9 cellular contexts compared by ENCODE assay signal in the genomic region with DNA sequence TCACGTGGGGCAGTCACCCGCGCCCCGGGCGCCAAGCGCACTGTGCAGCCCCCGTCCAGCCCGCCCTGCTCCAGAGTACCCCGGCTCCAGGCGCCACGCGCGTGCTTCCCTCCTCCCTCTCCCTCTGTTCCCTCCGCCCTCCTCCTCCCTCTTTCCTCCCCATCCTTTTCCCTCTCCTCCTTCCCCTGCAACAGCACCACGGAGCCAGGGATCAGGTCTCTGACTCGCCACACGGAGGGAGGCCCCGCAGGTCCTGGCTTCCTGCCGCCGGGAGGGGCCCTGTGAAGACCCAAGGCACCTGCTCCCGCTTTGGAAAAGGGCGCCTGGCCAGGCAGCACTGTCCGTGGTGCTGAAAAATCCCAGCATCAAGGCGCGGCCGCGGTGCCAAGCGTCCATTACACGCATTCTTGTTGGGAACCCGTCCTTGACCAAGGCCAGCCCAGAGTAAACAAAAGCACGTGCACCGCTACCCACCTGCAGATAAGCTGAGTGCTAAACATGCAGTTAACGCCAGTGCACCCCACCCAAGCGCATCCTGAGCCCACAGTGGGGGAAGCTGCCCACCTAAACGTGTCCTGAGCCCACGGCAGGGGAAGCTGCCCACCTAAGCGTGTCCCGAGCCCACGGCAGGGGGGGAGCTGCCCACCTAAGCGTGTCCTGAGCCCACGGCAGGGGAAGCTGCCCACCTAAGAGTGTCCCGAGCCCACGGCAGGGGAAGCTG. TPM values are rescaled to one million over a fixed set of nuclear protein-coding genes. Genes with fewer than 3 reads are reported as not detected.
DNase-seq lines count a peak whose midpoint lies in the region; ATAC-seq and TF ChIP-seq lines count a peak whose summit lies in the region.
"Had no signal": no experiment of that assay in that cellular context is flagged by ENCODE, and none has a peak within 500 bp of the region (broad histone marks: within the 10 kb centered on the region; RNA-seq: fewer than 3 reads in every experiment).

No MANE protein-coding gene starts in this region.

- peaks cover 6% of the 10 kb centered on the region for H3K27me3 Mint-ChIP-seq in activated CD4-positive, alpha-beta T cell treated with anti-CD3 and anti-CD28 coated beads, Interleukin-2, amount 10 ng/mL, durations not matched to agents 24 days and 14 days
- peaks cover 4% of the 10 kb centered on the region for H3K27me3 Mint-ChIP-seq in endothelial cell (ENCODE audit: unreplicated experiment)
- H3K27me3 Mint-ChIP-seq: CD4-positive, CD25-positive, alpha-beta regulatory T cell had no signal

- H3K4me3 ChIP-seq in retinal pigment epithelial cell (ENCODE audit: low read length): no peak overlapping the region

- no peak overlapping the region for H3K27ac Mint-ChIP-seq in activated CD4-positive, alpha-beta T cell treated with anti-CD3 and anti-CD28 coated beads, Interleukin-2, amount 10 ng/mL, durations not matched to agents 24 days and 14 days
- no peak overlapping the region for H3K27ac Mint-ChIP-seq in endothelial cell (ENCODE audit: unreplicated experiment)
- H3K27ac Mint-ChIP-seq: CD4-positive, CD25-positive, alpha-beta regulatory T cell had no signal

- H3K4me3 Mint-ChIP-seq in activated CD4-positive, alpha-beta T cell treated with anti-CD3 and anti-CD28 coated beads, Interleukin-2, amount 10 ng/mL, durations not matched to agents 24 days and 14 days: no peak overlapping the region
- H3K4me3 Mint-ChIP-seq in endothelial cell (ENCODE audit: unreplicated experiment): no peak overlapping the region
- H3K4me3 Mint-ChIP-seq: CD4-positive, CD25-positive, alpha-beta regulatory T cell had no signal

- TF ChIP-seq CTCF in endothelial cell (IDR thresholded peaks at IDR 0.05; ENCODE audit: unreplicated experiment) (no peak), retinal pigment epithelial cell (conservative IDR thresholded peaks at IDR 0.05; ENCODE audit: low read depth, low read length) (no peak)

- intact Hi-C loops in activated CD4-positive, alpha-beta T cell treated with anti-CD3 and anti-CD28 coated beads, Interleukin-2, amount 10 ng/mL, durations not matched to agents 24 days and 14 days (cut with micrococcal nuclease): no loop called here

- H3K36me3 Mint-ChIP-seq in activated CD4-positive, alpha-beta T cell treated with anti-CD3 and anti-CD28 coated beads, Interleukin-2, amount 10 ng/mL, durations not matched to agents 24 days and 14 days (ENCODE audit: low read depth): no peaks in the 10 kb centered on the region
- no peaks in the 10 kb centered on the region for H3K36me3 Mint-ChIP-seq in endothelial cell (ENCODE audit: low read depth, unreplicated experiment)
- H3K36me3 Mint-ChIP-seq: CD4-positive, CD25-positive, alpha-beta regulatory T cell had no signal

- H3K9me3 Mint-ChIP-seq in activated CD4-positive, alpha-beta T cell treated with anti-CD3 and anti-CD28 coated beads, Interleukin-2, amount 10 ng/mL, durations not matched to agents 24 days and 14 days: no peaks in the 10 kb centered on the region
- no peaks in the 10 kb centered on the region for H3K9me3 Mint-ChIP-seq in endothelial cell (ENCODE audit: unreplicated experiment)
- H3K9me3 Mint-ChIP-seq: CD4-positive, CD25-positive, alpha-beta regulatory T cell had no signal

- DNase-seq in activated CD4-positive, alpha-beta T cell treated with anti-CD3 and anti-CD28 coated beads, Interleukin-2, amount 10 ng/mL, durations not matched to agents 24 days and 14 days: peak; percentile 78
- DNase-seq in activated CD4-positive, alpha-beta T cell treated with anti-CD3 and anti-CD28 coated beads for 4 hours: no peak
- DNase-seq in NCI-H748 treated with DMSO at 0.1 percent for 48 hours (lab: John Stamatoyannopoulos, UW) (peak; percentile 45), endothelial cell (ENCODE audit: low spot score) (peak; percentile 76), retinal pigment epithelial cell (ENCODE audit: low read depth) (peak; percentile 2), SK-N-DZ (ENCODE audit: low spot score) (no peak)
- DNase-seq: CD4-positive, CD25-positive, alpha-beta regulatory T cell had no signal

- ATAC-seq in HG02885 (IDR thresholded peaks at IDR 0.05; ENCODE audit: poor library complexity, unreplicated experiment): no peak
- no peak for ATAC-seq in HG03432 (IDR thresholded peaks at IDR 0.05; ENCODE audit: unreplicated experiment)

- H3K4me1 Mint-ChIP-seq in activated CD4-positive, alpha-beta T cell treated with anti-CD3 and anti-CD28 coated beads, Interleukin-2, amount 10 ng/mL, durations not matched to agents 24 days and 14 days: no peaks in the 10 kb centered on the region
- peaks cover 10% of the 10 kb centered on the region for H3K4me1 Mint-ChIP-seq in endothelial cell (ENCODE audit: unreplicated experiment)
- H3K4me1 Mint-ChIP-seq: CD4-positive, CD25-positive, alpha-beta regulatory T cell had no signal

RNA-seq across cellular contexts. Expression of gene SLC6A18, which starts 21.7 kb away (rescaled TPM):
- total RNA-seq in activated CD4-positive, alpha-beta T cell treated with anti-CD3 and anti-CD28 coated beads, Interleukin-2, amount 10 ng/mL, durations not matched to agents 24 days and 14 days: not detected in 2 replicates
- not detected for total RNA-seq in endothelial cell (ENCODE audit: unreplicated experiment)
- not detected in 2 replicates for polyA plus RNA-seq in SK-N-DZ (2014; cell fraction: cytosol; rRNA removed)
- not detected in 2 replicates for polyA plus RNA-seq in SK-N-DZ (2014; cell fraction: nucleus; rRNA removed)
- total RNA-seq: CD4-positive, CD25-positive, alpha-beta regulatory T cell had no signal
- polyA plus RNA-seq: CD4-positive, CD25-positive, alpha-beta regulatory T cell had no signal

RNA-seq across cellular contexts. Expression of gene SLC6A19, which starts 45.5 kb away (rescaled TPM):
- not detected in 2 replicates for total RNA-seq in activated CD4-positive, alpha-beta T cell treated with anti-CD3 and anti-CD28 coated beads, Interleukin-2, amount 10 ng/mL, durations not matched to agents 24 days and 14 days
- total RNA-seq in endothelial cell (ENCODE audit: unreplicated experiment): not detected
- not detected in 2 replicates for polyA plus RNA-seq in SK-N-DZ (2014; cell fraction: cytosol; rRNA removed)
- polyA plus RNA-seq in SK-N-DZ (2014; cell fraction: nucleus; rRNA removed): not detected in 2 replicates
- total RNA-seq: CD4-positive, CD25-positive, alpha-beta regulatory T cell had no signal
- polyA plus RNA-seq: CD4-positive, CD25-positive, alpha-beta regulatory T cell had no signal

RNA-seq across cellular contexts. Expression of gene TERT, which starts 48.0 kb away (rescaled TPM):
- 10.1 and 16.8 TPM in 2 replicates for total RNA-seq in activated CD4-positive, alpha-beta T cell treated with anti-CD3 and anti-CD28 coated beads, Interleukin-2, amount 10 ng/mL, durations not matched to agents 24 days and 14 days
- 0.28 TPM for total RNA-seq in endothelial cell (ENCODE audit: unreplicated experiment)
- 8.3 and 11.5 TPM in 2 replicates for polyA plus RNA-seq in SK-N-DZ (2014; cell fraction: cytosol; rRNA removed)
- polyA plus RNA-seq in SK-N-DZ (2014; cell fraction: nucleus; rRNA removed): 6.7 and 8.1 TPM in 2 replicates
- polyA plus RNA-seq: CD4-positive, CD25-positive, alpha-beta regulatory T cell had no signal

Comparison
In these comparisons a context has a peak if more than half of its experiments do, and no peak if none do; other contexts are left out.
1. DNase-seq: peak in activated CD4-positive, alpha-beta T cell treated with anti-CD3 and anti-CD28 coated beads, Interleukin-2, amount 10 ng/mL, durations not matched to agents 24 days and 14 days (single experiment), NCI-H748 treated with DMSO at 0.1 percent for 48 hours (single experiment), endothelial cell (single experiment) and retinal pigment epithelial cell (single experiment); none in activated CD4-positive, alpha-beta T cell treated with anti-CD3 and anti-CD28 coated beads for 4 hours (0 of 2) and SK-N-DZ (single experiment).